ENCODE assay signal across 11 cellular contexts in genomic region chr2:197086500-197086899, GRCh38.
A peak's percentile ranks its signal among the peaks of the same experiment; 100 is the strongest.
DNase-seq lines count a peak whose midpoint lies in the region; ATAC-seq and TF ChIP-seq lines count a peak whose summit lies in the region.
"Had no signal": no experiment of that assay in that cellular context is flagged by ENCODE, and none has a peak within 500 bp of the region (broad histone marks: within the 10 kb centered on the region; RNA-seq: fewer than 3 reads in every experiment).

No MANE protein-coding gene starts in this region.

- DNase-seq in GM12865 (ENCODE audit: low read depth) (peak; percentile 48), NCI-H2227 (lab: John Stamatoyannopoulos, UW; ENCODE audit: unreplicated experiment) (peak; percentile 55), fibroblast of villous mesenchyme (ENCODE audit: low read depth) (peak; percentile 12), H7 (no peak), 8988T (no peak), ACHN (no peak)
- no peak for DNase-seq in activated CD8-positive, alpha-beta memory T cell treated with anti-CD3 and anti-CD28 coated beads, Interleukin-2, amount 10 ng/mL, durations not matched to agents 7 days and 5 days
- DNase-seq: NCI-H2081; stimulated activated naive CD8-positive, alpha-beta T cell treated with anti-CD3 and anti-CD28 coated beads, Interleukin-15, Interleukin-2, amounts not matched to agents 100 U/mL and 50 U/mL, for 24 hours had no signal

- H3K27me3 ChIP-seq in H7 (ENCODE audit: control insufficient read depth, insufficient read depth, low read length), result no peaks in the 10 kb centered on the region

- no peak overlapping the region for H3K4me3 ChIP-seq in GM12865 (ENCODE audit: low read depth, low read length)
- H3K4me3 ChIP-seq in fibroblast of villous mesenchyme (ENCODE audit: low read depth, low read length), result no peak overlapping the region
- no peak overlapping the region for H3K4me3 ChIP-seq in H7 (ENCODE audit: insufficient read depth, low read depth, low read length)

- peaks cover 2% of the 10 kb centered on the region for H3K4me1 Mint-ChIP-seq in activated CD8-positive, alpha-beta memory T cell treated with anti-CD3 and anti-CD28 coated beads, Interleukin-2, amount 10 ng/mL, durations not matched to agents 7 days and 5 days

- TF ChIP-seq CTCF in GM12865 (IDR thresholded peaks at IDR 0.05; ENCODE audit: insufficient read depth, low read depth, low read length, missing control alignments), result no peak
- no peak for TF ChIP-seq CTCF in fibroblast of villous mesenchyme (IDR thresholded peaks at IDR 0.05; ENCODE audit: insufficient read depth, low read depth, low read length)

- no peak overlapping the region for H3K4me3 Mint-ChIP-seq in activated CD8-positive, alpha-beta memory T cell treated with anti-CD3 and anti-CD28 coated beads, Interleukin-2, amount 10 ng/mL, durations not matched to agents 7 days and 5 days
- H3K4me3 Mint-ChIP-seq: neural crest cell had no signal

- in situ Hi-C loops in ACHN (cut with HindIII; ENCODE audit: low pct_ligation_motif_present, low pct_unique_long_range_greater_than_20kb, low sequenced_read_pairs), result no loop called here

- no peaks in the 10 kb centered on the region for H3K9me3 Mint-ChIP-seq in activated CD8-positive, alpha-beta memory T cell treated with anti-CD3 and anti-CD28 coated beads, Interleukin-2, amount 10 ng/mL, durations not matched to agents 7 days and 5 days (ENCODE audit: low read depth)

- H3K27ac Mint-ChIP-seq in activated CD8-positive, alpha-beta memory T cell treated with anti-CD3 and anti-CD28 coated beads, Interleukin-2, amount 10 ng/mL, durations not matched to agents 7 days and 5 days, result no peak overlapping the region

- peak; percentile 75 for ATAC-seq in GM21360 (IDR thresholded peaks at IDR 0.05; ENCODE audit: unreplicated experiment)
- ATAC-seq in activated CD8-positive, alpha-beta memory T cell treated with anti-CD3 and anti-CD28 coated beads, Interleukin-2, amount 10 ng/mL, durations not matched to agents 7 days and 5 days, result no peak
- ATAC-seq: stimulated activated naive CD8-positive, alpha-beta T cell treated with anti-CD3 and anti-CD28 coated beads, Interleukin-15, Interleukin-2, amounts not matched to agents 100 U/mL and 50 U/mL, for 24 hours had no signal

- no peaks in the 10 kb centered on the region for H3K27me3 Mint-ChIP-seq in activated CD8-positive, alpha-beta memory T cell treated with anti-CD3 and anti-CD28 coated beads, Interleukin-2, amount 10 ng/mL, durations not matched to agents 7 days and 5 days

- H3K36me3 ChIP-seq in H7 (replicated peaks; ENCODE audit: control insufficient read depth, insufficient read depth, low read length), result no peaks in the 10 kb centered on the region

- CTCF ChIA-PET in activated CD8-positive, alpha-beta memory T cell treated with anti-CD3 and anti-CD28 coated beads, Interleukin-2, amount 10 ng/mL, durations not matched to agents 7 days and 5 days (lab: Charles Lee), result interaction anchor here (1.5 to 1.8 kb wide), 3 partner anchors 11 to 82 kb away, joined by 4 to 9 read pairs (median 6); no protein-coding TSS in a partner anchor

- H3K36me3 Mint-ChIP-seq in activated CD8-positive, alpha-beta memory T cell treated with anti-CD3 and anti-CD28 coated beads, Interleukin-2, amount 10 ng/mL, durations not matched to agents 7 days and 5 days, result peaks cover 64% of the 10 kb centered on the region

Comparison
In these comparisons a context has a peak if more than half of its experiments do, and no peak if none do; other contexts are left out.
1. DNase-seq: peak in GM12865 (single experiment), NCI-H2227 (single experiment) and fibroblast of villous mesenchyme (single experiment); none in activated CD8-positive, alpha-beta memory T cell treated with anti-CD3 and anti-CD28 coated beads, Interleukin-2, amount 10 ng/mL, durations not matched to agents 7 days and 5 days (single experiment), H7 (single experiment), 8988T (single experiment) and ACHN (single experiment).